18 cellular contexts compared by ENCODE assay signal in genomic region chr3:111301238-111301798, GRCh38.
"Had no signal": no experiment of that assay in that cellular context is flagged by ENCODE, and none has a peak within 500 bp of the region (broad histone marks: within the 10 kb centered on the region; RNA-seq: fewer than 3 reads in every experiment).

No MANE protein-coding gene starts in this region.

- H3K36me3 Mint-ChIP-seq: naive B cell had no signal

- H3K27ac ChIP-seq: breast epithelium, left lung, parathyroid adenoma, suprapubic skin, upper lobe of left lung had no signal

- H3K4me3 ChIP-seq: breast epithelium, left lung, suprapubic skin, upper lobe of left lung had no signal

- H3K27me3 ChIP-seq: breast epithelium, left lung, suprapubic skin, upper lobe of left lung had no signal

- H2AFZ ChIP-seq: parathyroid adenoma had no signal

- DNase-seq: activated CD4-positive, CD25-positive, alpha-beta regulatory T cell; activated CD8-positive, alpha-beta memory T cell treated with anti-CD3 and anti-CD28 coated beads, Interleukin-2, amount 50 U/mL, for 4 hours; activated naive CD4-positive, alpha-beta T cell; aorta; cerebellar nuclear complex; effector CD8-positive, alpha-beta T cell; foreskin fibroblast; hippocampal formation; kidney; left lung; naive B cell; stimulated activated CD4-positive, alpha-beta T cell treated with anti-CD3 and anti-CD28 coated beads, Interleukin-4, amount 100 ng/mL, for 24 hours; stimulated activated naive CD8-positive, alpha-beta T cell treated with anti-CD3 and anti-CD28 coated beads, Interleukin-15, Interleukin-2, amounts not matched to agents 100 U/mL and 50 U/mL, for 24 hours; upper lobe of left lung had no signal

- H3K4me3 Mint-ChIP-seq: naive B cell had no signal

- H3K9me3 ChIP-seq: breast epithelium, left lung, suprapubic skin, upper lobe of left lung had no signal

- H3K9ac ChIP-seq: parathyroid adenoma had no signal

- H3K4me1 ChIP-seq: breast epithelium, left lung, parathyroid adenoma, suprapubic skin, upper lobe of left lung had no signal

- H3K36me3 ChIP-seq: breast epithelium, left lung, suprapubic skin, upper lobe of left lung had no signal

- H3K4me1 Mint-ChIP-seq: naive B cell had no signal

- ATAC-seq: SK-N-SH treated with all-trans-retinoic acid at 6 μM for 48 hours; stimulated activated naive CD8-positive, alpha-beta T cell treated with anti-CD3 and anti-CD28 coated beads, Interleukin-15, Interleukin-2, amounts not matched to agents 100 U/mL and 50 U/mL, for 24 hours had no signal
